In genomic region chr2:64765160-64765805, GRCh38 we compare ENCODE assay signal across 27 cellular contexts.
DNase-seq lines count a peak whose midpoint lies in the region; ATAC-seq lines count a peak whose summit lies in the region.
"Had no signal": no experiment of that assay in that cellular context is flagged by ENCODE, and none has a peak within 500 bp of the region (broad histone marks: within the 10 kb centered on the region; RNA-seq: fewer than 3 reads in every experiment).

No MANE protein-coding gene starts in this region.

- peak overlapping the region; percentile 17 to 85 (median 70) for H3K27ac Mint-ChIP-seq in CD4-positive, CD25-positive, alpha-beta regulatory T cell
- H3K27ac Mint-ChIP-seq in CD8-positive, alpha-beta memory T cell, result peak overlapping the region; percentile 4 to 86 (median 34)
- H3K27ac Mint-ChIP-seq in T-cell, result peak overlapping the region; percentile 29 to 71
- H3K27ac Mint-ChIP-seq: neural progenitor cell had no signal

- peak overlapping the region in 1 of 4 donors; percentile 37 for H3K4me3 Mint-ChIP-seq in CD4-positive, CD25-positive, alpha-beta regulatory T cell
- H3K4me3 Mint-ChIP-seq in CD8-positive, alpha-beta memory T cell, result peak overlapping the region in 1 of 7 donors; percentile 63
- no peak overlapping the region for H3K4me3 Mint-ChIP-seq in T-cell
- H3K4me3 Mint-ChIP-seq: CD14-positive monocyte, neural progenitor cell had no signal

- H3K36me3 Mint-ChIP-seq in CD4-positive, CD25-positive, alpha-beta regulatory T cell, result no peaks in the 10 kb centered on the region
- peaks cover 0 to 4% (median 0%) of the 10 kb centered on the region in 3 donors for H3K36me3 Mint-ChIP-seq in CD8-positive, alpha-beta memory T cell
- H3K36me3 Mint-ChIP-seq in T-cell, result no peaks in the 10 kb centered on the region
- H3K36me3 Mint-ChIP-seq: CD14-positive monocyte, neural progenitor cell had no signal

- H3K36me3 ChIP-seq in CD4-positive, CD25-positive, alpha-beta regulatory T cell (ENCODE audit: control insufficient read depth, insufficient read depth, low read length), result no peaks in the 10 kb centered on the region
- H3K36me3 ChIP-seq in CD8-positive, alpha-beta memory T cell (ENCODE audit: insufficient read depth, low read length), result no peaks in the 10 kb centered on the region
- H3K36me3 ChIP-seq in muscle layer of colon (ENCODE audit: insufficient read depth, low read length), result no peaks in the 10 kb centered on the region
- H3K36me3 ChIP-seq: adrenal gland, neural progenitor cell, SJCRH30, stomach, transverse colon had no signal

- H3K9me3 ChIP-seq in CD4-positive, CD25-positive, alpha-beta regulatory T cell (ENCODE audit: control insufficient read depth in 2 of 2, low read length in 2 of 2), result no peaks in the 10 kb centered on the region
- H3K9me3 ChIP-seq in CD8-positive, alpha-beta memory T cell (ENCODE audit: low read length), result no peaks in the 10 kb centered on the region
- H3K9me3 ChIP-seq in muscle layer of colon (ENCODE audit: low read length), result no peaks in the 10 kb centered on the region
- H3K9me3 ChIP-seq: adrenal gland, SJCRH30, stomach, transverse colon had no signal

- peaks cover 17 to 24% (median 20%) of the 10 kb centered on the region in 4 donors for H3K4me1 Mint-ChIP-seq in CD4-positive, CD25-positive, alpha-beta regulatory T cell
- peaks cover 16 to 22% (median 21%) of the 10 kb centered on the region in 3 donors for H3K4me1 Mint-ChIP-seq in CD8-positive, alpha-beta memory T cell
- H3K4me1 Mint-ChIP-seq in T-cell, result peaks cover 21 to 22% (median 21%) of the 10 kb centered on the region in 3 donors

- ATAC-seq in CD4-positive, CD25-positive, alpha-beta regulatory T cell (ENCODE audit: low read depth in 2 of 2), result no peak
- ATAC-seq in T-cell (replicated peaks in 1 of 4), result no peak
- ATAC-seq: esophagus mucosa, left lobe of liver had no signal

- POLR2A ChIA-PET in CD8-positive, alpha-beta memory T cell (lab: Charles Lee), result no interaction called here
- POLR2A ChIA-PET in T-cell (lab: Charles Lee), result interaction anchor here in 1 of 2 donors (0.7 kb wide), 1 partner anchor 158 kb away, joined by 3 read pairs; no protein-coding TSS in a partner anchor

- peak overlapping the region; percentile 7 for H3K27ac ChIP-seq in CD4-positive, CD25-positive, alpha-beta regulatory T cell (ENCODE audit: insufficient read depth, low read length, poor library complexity, severe bottlenecking)
- H3K27ac ChIP-seq in CD8-positive, alpha-beta memory T cell (ENCODE audit: low read depth, low read length), result no peak overlapping the region
- H3K27ac ChIP-seq in muscle layer of colon (ENCODE audit: low read depth, low read length), result peak overlapping the region; percentile 24
- H3K27ac ChIP-seq: adrenal gland, hepatocyte, neural progenitor cell, SJCRH30 had no signal

- no peak for DNase-seq in CD4-positive, CD25-positive, alpha-beta regulatory T cell
- no peak for DNase-seq in CD8-positive, alpha-beta memory T cell
- DNase-seq in T-cell, result no peak
- no peak for DNase-seq in NOMO-1 treated with dmso at 0.1 percent for 144 hours (lab: John Stamatoyannopoulos, UW; ENCODE audit: unreplicated experiment)
- no peak for DNase-seq in SKM-1 (lab: John Stamatoyannopoulos, UW; ENCODE audit: unreplicated experiment)
- no peak for DNase-seq in DMS 273 (lab: John Stamatoyannopoulos, UW; ENCODE audit: unreplicated experiment)
- DNase-seq: activated CD4-positive, alpha-beta T cell treated with anti-CD3 and anti-CD28 coated beads, Interleukin-2, amount 50 U/mL, for 48 hours; activated CD4-positive, CD25-positive, alpha-beta regulatory T cell; activated effector memory CD4-positive, alpha-beta T cell treated with anti-CD3 and anti-CD28 coated beads, Interleukin-2, amount 50 U/mL, for 16 hours; adrenal gland; DMS153; foreskin melanocyte; midbrain; MM.1S; NCI-H1694 treated with DMSO at 0.1 percent for 48 hours; NCI-H2171; NCI-H524 treated with DMSO at 0.1 percent for 48 hours; SJCRH30; stimulated activated CD4-positive, alpha-beta T cell treated with anti-CD3 and anti-CD28 coated beads, Interleukin-15, amount 100 ng/mL, for 24 hours; stomach; transverse colon had no signal

- H3K9me3 Mint-ChIP-seq in CD4-positive, CD25-positive, alpha-beta regulatory T cell, result no peaks in the 10 kb centered on the region
- H3K9me3 Mint-ChIP-seq in CD8-positive, alpha-beta memory T cell, result no peaks in the 10 kb centered on the region
- no peaks in the 10 kb centered on the region for H3K9me3 Mint-ChIP-seq in T-cell
- H3K9me3 Mint-ChIP-seq: CD14-positive monocyte, neural progenitor cell had no signal

- H3K9ac ChIP-seq in muscle layer of colon (ENCODE audit: low read length), result no peak overlapping the region
- H3K9ac ChIP-seq: neural progenitor cell had no signal

- CTCF ChIA-PET in CD8-positive, alpha-beta memory T cell (lab: Charles Lee), result interaction anchor here (1.3 to 2.4 kb wide), 3 partner anchors 14 to 122 kb away, joined by 3 to 6 read pairs (median 4); no protein-coding TSS in a partner anchor
- CTCF ChIA-PET in T-cell (lab: Charles Lee), result interaction anchor here in 1 of 2 donors (1.0 kb wide), 1 partner anchor 18 kb away, joined by 3 read pairs; no protein-coding TSS in a partner anchor

- peaks cover 4% of the 10 kb centered on the region for H3K4me1 ChIP-seq in CD4-positive, CD25-positive, alpha-beta regulatory T cell (ENCODE audit: control insufficient read depth, insufficient read depth, low read length, poor library complexity, severe bottlenecking)
- H3K4me1 ChIP-seq in CD8-positive, alpha-beta memory T cell (ENCODE audit: insufficient read depth, low read length), result peaks cover 10% of the 10 kb centered on the region
- peaks cover 19% of the 10 kb centered on the region for H3K4me1 ChIP-seq in muscle layer of colon (ENCODE audit: insufficient read depth, low read length)
- H3K4me1 ChIP-seq: adrenal gland had no signal

- H3K27me3 ChIP-seq in CD4-positive, CD25-positive, alpha-beta regulatory T cell (ENCODE audit: control insufficient read depth, insufficient read depth, low read length), result no peaks in the 10 kb centered on the region
- H3K27me3 ChIP-seq in CD8-positive, alpha-beta memory T cell (ENCODE audit: insufficient read depth, low read length, poor library complexity, severe bottlenecking), result no peaks in the 10 kb centered on the region
- no peaks in the 10 kb centered on the region for H3K27me3 ChIP-seq in muscle layer of colon (ENCODE audit: control insufficient read depth in 1 of 2, insufficient read depth in 2 of 2, low read length in 2 of 2)
- H3K27me3 ChIP-seq: adrenal gland, hepatocyte, SJCRH30, stomach, transverse colon had no signal

- no peak overlapping the region for H3K4me3 ChIP-seq in CD4-positive, CD25-positive, alpha-beta regulatory T cell (ENCODE audit: low read depth, low read length)
- H3K4me3 ChIP-seq in CD8-positive, alpha-beta memory T cell (ENCODE audit: low read length), result no peak overlapping the region
- H3K4me3 ChIP-seq in muscle layer of colon (ENCODE audit: low read depth in 1 of 2, low read length in 2 of 2), result no peak overlapping the region
- H3K4me3 ChIP-seq: adrenal gland, hepatocyte, neural progenitor cell, SJCRH30, stomach, transverse colon had no signal

- H3K27me3 Mint-ChIP-seq in CD4-positive, CD25-positive, alpha-beta regulatory T cell, result no peaks in the 10 kb centered on the region
- no peaks in the 10 kb centered on the region for H3K27me3 Mint-ChIP-seq in CD8-positive, alpha-beta memory T cell
- H3K27me3 Mint-ChIP-seq in T-cell, result no peaks in the 10 kb centered on the region
